In the genomic region with DNA sequence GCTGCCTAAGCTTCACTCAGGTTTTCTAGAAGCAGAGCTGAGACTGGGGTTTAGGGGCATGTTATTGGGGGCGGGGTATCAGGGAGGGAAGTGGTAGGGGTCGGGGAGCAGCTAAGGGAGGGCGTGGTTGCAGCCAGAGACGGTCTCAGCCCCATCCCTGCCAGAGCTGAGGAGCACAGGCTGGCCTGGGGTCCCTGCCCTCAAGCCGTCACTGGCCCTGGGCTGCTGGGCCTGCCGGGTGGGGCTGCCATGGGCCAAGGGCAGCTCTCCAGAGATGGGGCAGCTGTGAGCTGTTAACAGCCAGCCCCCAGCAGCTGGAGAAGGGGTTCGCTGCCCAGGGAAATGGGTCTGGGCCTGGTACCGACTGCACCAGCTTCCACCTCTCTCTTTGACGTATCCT, we compare ENCODE assay signal across 19 cellular contexts.
"Had no signal": no experiment of that assay in that cellular context is flagged by ENCODE, and none has a peak within 500 bp of the region (broad histone marks: within the 10 kb centered on the region; RNA-seq: fewer than 3 reads in every experiment).

No MANE protein-coding gene starts in this region.

- FAIRE-seq: endometrium, frontal cortex, islet of Langerhans had no signal

- DNase-seq: cortex of kidney; effector memory CD4-positive, alpha-beta T cell; heart right ventricle; hypothalamus; left ventricle myocardium inferior; mesendoderm; naive B cell; sigmoid colon; stimulated activated CD4-positive, alpha-beta T cell treated with anti-CD3 and anti-CD28 coated beads, Interleukin-12 subunit alpha, Interleukin-12 subunit beta, amount 100 ng/mL, for 4 hours; stimulated activated naive CD4-positive, alpha-beta T cell; stomach; substantia nigra; transverse colon had no signal

- H3K4me3 ChIP-seq: dorsolateral prefrontal cortex, heart right ventricle, left ventricle myocardium inferior, sigmoid colon, skin epidermis, stomach, thoracic aorta, transverse colon had no signal

- H3K27ac ChIP-seq: dorsolateral prefrontal cortex, heart right ventricle, left ventricle myocardium inferior, sigmoid colon, skin epidermis, stomach, thoracic aorta, transverse colon had no signal

- H3K4me1 ChIP-seq: heart right ventricle, left ventricle myocardium inferior, sigmoid colon, transverse colon had no signal

- ATAC-seq: heart right ventricle had no signal

- H3K36me3 ChIP-seq: heart right ventricle, left ventricle myocardium inferior, sigmoid colon, stomach, thoracic aorta, transverse colon had no signal

- H3K9me3 ChIP-seq: heart right ventricle, left ventricle myocardium inferior, sigmoid colon, stomach, thoracic aorta, transverse colon had no signal

- H3K27me3 ChIP-seq: transverse colon had no signal
